In genomic region chr3:169662215-169663070, GRCh38 we compare ENCODE assay signal across 8 cellular contexts. TPM values are rescaled to one million over a fixed set of nuclear protein-coding genes. Genes with fewer than 3 reads are reported as not detected.
A peak's percentile ranks its signal among the peaks of the same experiment; 100 is the strongest.
DNase-seq lines count a peak whose midpoint lies in the region; ATAC-seq and TF ChIP-seq lines count a peak whose summit lies in the region.

No MANE protein-coding gene starts in this region.

- H3K27ac Mint-ChIP-seq in WTC11 = no peak overlapping the region

- H3K4me3 Mint-ChIP-seq in WTC11 = peak overlapping the region; percentile 86

- intact Hi-C loops in esophagus muscularis mucosa (cut with DNase I) = loop anchor here (10.0 kb wide), 3 partner anchors 448 to 708 kb away; no protein-coding TSS in a partner anchor

- 0% methylated on average over 2 of the region's 82 CpGs for WGBS in esophagus muscularis mucosa

- H3K36me3 Mint-ChIP-seq in WTC11 = no peaks in the 10 kb centered on the region

- no peak for TF ChIP-seq EP300 in esophagus muscularis mucosa (IDR thresholded peaks at IDR 0.05)

- no peak overlapping the region for H3K9ac ChIP-seq in muscle layer of colon (ENCODE audit: low read length)

- peaks cover 87% of the 10 kb centered on the region for H3K27me3 Mint-ChIP-seq in WTC11 (ENCODE audit: low read depth)

- POLR2A ChIA-PET in WTC11 (lab: Charles Lee) = no interaction called here

- ATAC-seq in HG02870 (IDR thresholded peaks at IDR 0.05; ENCODE audit: unreplicated experiment) (peak; percentile 42), WTC11 (peak; percentile 53)

- no peaks in the 10 kb centered on the region for H3K9me3 Mint-ChIP-seq in WTC11

- H3K27me3 ChIP-seq in esophagus muscularis mucosa = peaks cover 0 to 99% (median 75%) of the 10 kb centered on the region in 4 donors
- peaks cover 89 to 98% of the 10 kb centered on the region in 2 donors for H3K27me3 ChIP-seq in muscle layer of colon (ENCODE audit: control insufficient read depth in 1 of 2, insufficient read depth in 2 of 2, low read length in 2 of 2)

- H3K9me3 ChIP-seq in esophagus muscularis mucosa (no peaks in the 10 kb centered on the region), muscle layer of colon (ENCODE audit: low read length) (peaks cover 7% of the 10 kb centered on the region)

- no peak for TF ChIP-seq POLR2A in esophagus muscularis mucosa (IDR thresholded peaks at IDR 0.05; ENCODE audit: low read depth)

- TF ChIP-seq CTCF in GM12873 (IDR thresholded peaks at IDR 0.05; ENCODE audit: insufficient read depth, low read depth, low read length, missing control alignments) (peak; percentile 48), WTC11 (IDR thresholded peaks at IDR 0.05) (peak; percentile 58), esophagus muscularis mucosa (IDR thresholded peaks at IDR 0.05) (peak; percentile 40 to 61 (median 43))

- CTCF ChIA-PET in WTC11 (lab: Charles Lee) = interaction anchor here (0.6 to 2.7 kb wide), 15 partner anchors 14 to 640 kb away, joined by 3 to 17 read pairs (median 4); no protein-coding TSS in a partner anchor

- H3K4me1 Mint-ChIP-seq in WTC11 = peaks cover 70% of the 10 kb centered on the region

- H3K4me1 ChIP-seq in esophagus muscularis mucosa = peaks cover 49 to 66% (median 55%) of the 10 kb centered on the region in 4 donors
- H3K4me1 ChIP-seq in muscle layer of colon (ENCODE audit: insufficient read depth, low read length) = peaks cover 27% of the 10 kb centered on the region

- peak overlapping the region; percentile 58 to 81 (median 70) for H3K4me3 ChIP-seq in esophagus muscularis mucosa
- peak overlapping the region; percentile 60 to 66 for H3K4me3 ChIP-seq in muscle layer of colon (ENCODE audit: low read depth in 1 of 2, low read length in 2 of 2)

- peak; percentile 91 for DNase-seq in 8988T
- peak; percentile 21 for DNase-seq in NCI-H146 treated with DMSO at 0.1 percent for 48 hours (lab: John Stamatoyannopoulos, UW; ENCODE audit: unreplicated experiment)
- peak; percentile 90 for DNase-seq in WTC11 (ENCODE audit: low spot score)
- no peak for DNase-seq in esophagus muscularis mucosa (ENCODE audit: extremely low spot score)
- DNase-seq in ureter (ENCODE audit: low spot score) = peak; percentile 71

- peak overlapping the region; percentile 76 to 90 (median 79) for H3K27ac ChIP-seq in esophagus muscularis mucosa (replicated peaks in 1 of 4)
- H3K27ac ChIP-seq in muscle layer of colon (ENCODE audit: low read depth, low read length) = peak overlapping the region; percentile 12

- H3K36me3 ChIP-seq in esophagus muscularis mucosa (no peaks in the 10 kb centered on the region), muscle layer of colon (ENCODE audit: insufficient read depth, low read length) (no peaks in the 10 kb centered on the region)

TF ChIP-seq in WTC11, 78 proteins besides CTCF, POLR2A, EP300 and RAD21 (continues in another document):
- TF ChIP-seq FOXP1 (CRISPR knock-in tag; IDR thresholded peaks at IDR 0.05; ENCODE audit: borderline replicate concordance) (peak; percentile 23; the same call in 1 of the 2 replicates), ZNF219 (CRISPR knock-in tag; IDR thresholded peaks at IDR 0.05; ENCODE audit: borderline replicate concordance) (no peak), CREM (CRISPR knock-in tag; IDR thresholded peaks at IDR 0.05) (no peak), NFE2L1 (CRISPR knock-in tag; IDR thresholded peaks at IDR 0.05) (0 out of 2 replicates have a peak, but pooled peaks have one; percentile 36), ATF6 (CRISPR knock-in tag; IDR thresholded peaks at IDR 0.05) (no peak), ATF1 (CRISPR knock-in tag; IDR thresholded peaks at IDR 0.05) (no peak), MYBL2 (CRISPR knock-in tag; IDR thresholded peaks at IDR 0.05) (no peak), ZBTB43 (CRISPR knock-in tag; IDR thresholded peaks at IDR 0.05) (peak; percentile 57; the same call in 1 of the 2 replicates), FOXP4 (CRISPR knock-in tag; IDR thresholded peaks at IDR 0.05) (0 out of 2 replicates have a peak, but pooled peaks have one; percentile 48), USF1 (CRISPR knock-in tag; IDR thresholded peaks at IDR 0.05) (peak; percentile 47; the same call in 1 of the 2 replicates), SP1 (CRISPR knock-in tag; conservative IDR thresholded peaks at IDR 0.05) (peak; percentile 42; the same call in 1 of the 2 replicates), ZNF423 (CRISPR knock-in tag; IDR thresholded peaks at IDR 0.05) (peak; percentile 52; the same call in 1 of the 2 replicates), HMGXB4 (CRISPR knock-in tag; IDR thresholded peaks at IDR 0.05) (peak; percentile 82; the same call in 1 of the 2 replicates)

RNA-seq across cellular contexts. Expression of gene MECOM, which starts 1.1 kb away (rescaled TPM):
- total RNA-seq in WTC11 (2021) (4.1 to 12.5 TPM (median 4.7 TPM) in 3 replicates), esophagus muscularis mucosa (10 to 100 TPM; 11.7 to 19.1 (median 13.6) TPM), ureter (218 TPM)

Comparison
In these comparisons a context has a peak if more than half of its experiments do, and no peak if none do; other contexts are left out.
1. RNA of gene MECOM, which starts 1.1 kb away (total RNA-seq): 218 TPM in ureter (single experiment); 11.7 to 19.1 TPM in esophagus muscularis mucosa and 4.1 to 12.5 TPM in WTC11; every median in the first group is over 10 times any median in the second.
2. Peak in every context shown above with its lines, with median percentiles within 50 percentile points of each other: CTCF ChIP-seq.